Comparison of ENCODE assay signal across 1 cellular context in the genomic region with DNA sequence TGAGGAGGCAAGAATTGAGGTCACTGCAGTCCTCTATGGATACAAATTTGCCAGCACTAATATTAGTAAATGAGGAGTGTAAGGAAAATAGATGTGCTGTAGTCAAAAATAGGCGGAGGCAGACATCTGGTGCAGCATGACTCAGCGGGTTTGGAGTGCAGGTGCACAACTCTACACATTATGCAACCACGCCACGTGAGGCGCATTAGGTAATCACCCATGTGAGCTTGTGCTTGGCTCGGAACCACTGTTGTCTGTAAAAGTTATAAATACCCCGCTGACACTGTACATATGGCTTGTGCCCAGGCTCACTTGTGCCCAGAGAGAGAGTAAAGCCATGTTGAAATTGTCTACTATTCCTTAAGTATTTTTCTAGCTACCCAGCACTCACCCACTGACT.
TF ChIP-seq lines count a peak whose summit lies in the region.

No MANE protein-coding gene starts in this region.

TF ChIP-seq in GM12878, 131 proteins besides CTCF, POLR2A, EP300 and RAD21:
- TF ChIP-seq, protein P1, sequence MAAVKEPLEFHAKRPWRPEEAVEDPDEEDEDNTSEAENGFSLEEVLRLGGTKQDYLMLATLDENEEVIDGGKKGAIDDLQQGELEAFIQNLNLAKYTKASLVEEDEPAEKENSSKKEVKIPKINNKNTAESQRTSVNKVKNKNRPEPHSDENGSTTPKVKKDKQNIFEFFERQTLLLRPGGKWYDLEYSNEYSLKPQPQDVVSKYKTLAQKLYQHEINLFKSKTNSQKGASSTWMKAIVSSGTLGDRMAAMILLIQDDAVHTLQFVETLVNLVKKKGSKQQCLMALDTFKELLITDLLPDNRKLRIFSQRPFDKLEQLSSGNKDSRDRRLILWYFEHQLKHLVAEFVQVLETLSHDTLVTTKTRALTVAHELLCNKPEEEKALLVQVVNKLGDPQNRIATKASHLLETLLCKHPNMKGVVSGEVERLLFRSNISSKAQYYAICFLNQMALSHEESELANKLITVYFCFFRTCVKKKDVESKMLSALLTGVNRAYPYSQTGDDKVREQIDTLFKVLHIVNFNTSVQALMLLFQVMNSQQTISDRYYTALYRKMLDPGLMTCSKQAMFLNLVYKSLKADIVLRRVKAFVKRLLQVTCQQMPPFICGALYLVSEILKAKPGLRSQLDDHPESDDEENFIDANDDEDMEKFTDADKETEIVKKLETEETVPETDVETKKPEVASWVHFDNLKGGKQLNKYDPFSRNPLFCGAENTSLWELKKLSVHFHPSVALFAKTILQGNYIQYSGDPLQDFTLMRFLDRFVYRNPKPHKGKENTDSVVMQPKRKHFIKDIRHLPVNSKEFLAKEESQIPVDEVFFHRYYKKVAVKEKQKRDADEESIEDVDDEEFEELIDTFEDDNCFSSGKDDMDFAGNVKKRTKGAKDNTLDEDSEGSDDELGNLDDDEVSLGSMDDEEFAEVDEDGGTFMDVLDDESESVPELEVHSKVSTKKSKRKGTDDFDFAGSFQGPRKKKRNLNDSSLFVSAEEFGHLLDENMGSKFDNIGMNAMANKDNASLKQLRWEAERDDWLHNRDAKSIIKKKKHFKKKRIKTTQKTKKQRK (IDR thresholded peaks at IDR 0.05; ENCODE audit: low read depth, low read length): 0 out of 2 replicates have a peak, but pooled peaks have one; percentile 18
- TF ChIP-seq TARDBP (IDR thresholded peaks at IDR 0.05; ENCODE audit: borderline replicate concordance): no peak
